In genomic region chr11:132047167-132047566, GRCh38 we compare ENCODE assay signal across 24 cellular contexts.
"Had no signal": no experiment of that assay in that cellular context is flagged by ENCODE, and none has a peak within 500 bp of the region (broad histone marks: within the 10 kb centered on the region; RNA-seq: fewer than 3 reads in every experiment).

No MANE protein-coding gene starts in this region.

- H3K27ac ChIP-seq: Peyer's patch, RWPE1, SJCRH30 had no signal

- H3K4me1 ChIP-seq: Peyer's patch, SJCRH30 had no signal

- H3K36me3 ChIP-seq: Peyer's patch, SJCRH30 had no signal

- H3K36me3 Mint-ChIP-seq: activated naive CD4-positive, alpha-beta T cell treated with anti-CD3 and anti-CD28 coated beads, Interleukin-2, amount 50 U/mL, for 24 hours; brain; WTC11 had no signal

- H3K27ac Mint-ChIP-seq: activated CD8-positive, alpha-beta T cell treated with anti-CD3 and anti-CD28 coated beads, Interleukin-2, amount 10 ng/mL, durations not matched to agents 7 days and 5 days; activated naive CD4-positive, alpha-beta T cell treated with anti-CD3 and anti-CD28 coated beads, Interleukin-2, amount 50 U/mL, for 24 hours; activated T-helper 1 cell treated with anti-CD3 and anti-CD28 coated beads, Interleukin-12 subunit alpha, Interleukin-12 subunit beta, Interleukin-2, Interleukin-4 antibody, amounts not matched to agents 30 ng/mL and 10 ng/mL and 1 ng/mL, durations not matched to agents 14 hours and 24 hours and 36 hours; T-helper 17 cell; WTC11 had no signal

- H3K4me3 ChIP-seq: Peyer's patch, SJCRH30 had no signal

- H3K27me3 ChIP-seq: Peyer's patch, SJCRH30 had no signal

- ATAC-seq: activated CD8-positive, alpha-beta T cell treated with anti-CD3 and anti-CD28 coated beads, Interleukin-2, amount 10 ng/mL, durations not matched to agents 7 days and 5 days; T-helper 17 cell had no signal

- H3K4me1 Mint-ChIP-seq: activated naive CD4-positive, alpha-beta T cell treated with anti-CD3 and anti-CD28 coated beads, Interleukin-2, amount 50 U/mL, for 24 hours; T-helper 17 cell had no signal

- DNase-seq: activated CD4-positive, alpha-beta T cell treated with anti-CD3 and anti-CD28 coated beads for 48 hours; activated CD4-positive, alpha-beta T cell treated with anti-CD3 and anti-CD28 coated beads, Interleukin-2, amount 50 U/mL, for 4 hours; activated CD4-positive, CD25-positive, alpha-beta regulatory T cell treated with anti-CD3 and anti-CD28 coated beads, Interleukin-2, amount 50 U/mL, for 72 hours; activated CD8-positive, alpha-beta memory T cell treated with anti-CD3 and anti-CD28 coated beads, Interleukin-2, amount 50 U/mL, for 48 hours; activated CD8-positive, alpha-beta T cell treated with anti-CD3 and anti-CD28 coated beads, Interleukin-2, amount 10 ng/mL, durations not matched to agents 7 days and 5 days; activated effector memory CD4-positive, alpha-beta T cell treated with Interleukin-2 at 50 U/mL for 16 hours; activated naive CD4-positive, alpha-beta T cell; activated T-cell treated with anti-CD3 and anti-CD28 coated beads, Interleukin-2, amount 50 U/mL, for 1 hour; amygdala; Karpas-422; NCI-H1105 treated with DMSO at 0.1 percent for 48 hours; NCI-H1436 treated with DMSO at 0.1 percent for 48 hours; NCI-H187; NCI-H510A treated with DMSO at 0.1 percent for 48 hours; Peyer's patch; Right ventricle myocardium superior; SJCRH30; T-helper 17 cell; T-helper 9 cell had no signal

- H3K9me3 ChIP-seq: Peyer's patch, SJCRH30 had no signal

- H3K9me3 Mint-ChIP-seq: activated naive CD4-positive, alpha-beta T cell treated with anti-CD3 and anti-CD28 coated beads, Interleukin-2, amount 50 U/mL, for 24 hours; WTC11 had no signal

- H3K4me3 Mint-ChIP-seq: activated CD8-positive, alpha-beta T cell treated with anti-CD3 and anti-CD28 coated beads, Interleukin-2, amount 10 ng/mL, durations not matched to agents 7 days and 5 days; activated naive CD4-positive, alpha-beta T cell treated with anti-CD3 and anti-CD28 coated beads, Interleukin-2, amount 50 U/mL, for 24 hours; activated T-helper 1 cell treated with anti-CD3 and anti-CD28 coated beads, Interleukin-12 subunit alpha, Interleukin-12 subunit beta, Interleukin-2, Interleukin-4 antibody, amounts not matched to agents 30 ng/mL and 10 ng/mL and 1 ng/mL, durations not matched to agents 14 hours and 24 hours and 36 hours; brain; T-helper 17 cell; WTC11 had no signal
